ENCODE assay signal across 11 cellular contexts in genomic region chr22:31122196-31122531, GRCh38. TPM values are rescaled to one million over a fixed set of nuclear protein-coding genes. Genes with fewer than 3 reads are reported as not detected.
DNase-seq lines count a peak whose midpoint lies in the region; TF ChIP-seq lines count a peak whose summit lies in the region.
"Had no signal": no experiment of that assay in that cellular context is flagged by ENCODE, and none has a peak within 500 bp of the region (broad histone marks: within the 10 kb centered on the region; RNA-seq: fewer than 3 reads in every experiment).

No MANE protein-coding gene starts in this region.

- H2AFZ ChIP-seq in mammary epithelial cell (ENCODE audit: low read depth, low read length), result no peak overlapping the region

- DNase-seq in MCF 10A (ENCODE audit: unreplicated experiment) (no peak), mammary epithelial cell (no peak), esophagus muscularis mucosa (ENCODE audit: extremely low spot score) (no peak), tibial artery (no peak), NCI-H774 (lab: John Stamatoyannopoulos, UW) (no peak), GF-D8 (lab: John Stamatoyannopoulos, UW) (no peak), Kasumi-1 (lab: John Stamatoyannopoulos, UW) (no peak)
- DNase-seq: activated naive CD8-positive, alpha-beta T cell treated with anti-CD3 and anti-CD28 coated beads, Interleukin-2, amount 50 U/mL, for 24 hours had no signal

- no peaks in the 10 kb centered on the region for H3K9me3 Mint-ChIP-seq in MCF 10A (ENCODE audit: unreplicated experiment)
- H3K9me3 Mint-ChIP-seq: activated naive CD8-positive, alpha-beta T cell treated with anti-CD3 and anti-CD28 coated beads, Interleukin-2, amount 50 U/mL, for 24 hours had no signal

- in situ Hi-C loops in mammary epithelial cell (cut with MboI; ENCODE audit: low sequenced_read_pairs in 2 of 2), result no loop called here

- peaks cover 5% of the 10 kb centered on the region for H3K4me1 Mint-ChIP-seq in MCF 10A (ENCODE audit: insufficient read depth, unreplicated experiment)
- H3K4me1 Mint-ChIP-seq: activated naive CD8-positive, alpha-beta T cell treated with anti-CD3 and anti-CD28 coated beads, Interleukin-2, amount 50 U/mL, for 24 hours had no signal

- no peaks in the 10 kb centered on the region for H3K36me3 ChIP-seq in mammary epithelial cell (ENCODE audit: insufficient read depth, low read length)
- H3K36me3 ChIP-seq in esophagus muscularis mucosa, result no peaks in the 10 kb centered on the region
- H3K36me3 ChIP-seq in muscle layer of duodenum (ENCODE audit: control insufficient read depth in 1 of 2, insufficient read depth in 2 of 2, low read length in 2 of 2), result no peaks in the 10 kb centered on the region
- H3K36me3 ChIP-seq in tibial artery, result no peaks in the 10 kb centered on the region
- H3K36me3 ChIP-seq: HAP-1 had no signal

- no peaks in the 10 kb centered on the region for H3K27me3 Mint-ChIP-seq in MCF 10A (ENCODE audit: insufficient read depth, unreplicated experiment)
- H3K27me3 Mint-ChIP-seq: activated naive CD8-positive, alpha-beta T cell treated with anti-CD3 and anti-CD28 coated beads, Interleukin-2, amount 50 U/mL, for 24 hours had no signal

- no peak for TF ChIP-seq POLR2A in esophagus muscularis mucosa (IDR thresholded peaks at IDR 0.05; ENCODE audit: low read depth)

- H3K27me3 ChIP-seq in mammary epithelial cell (ENCODE audit: insufficient read depth, low read length) (no peaks in the 10 kb centered on the region), esophagus muscularis mucosa (no peaks in the 10 kb centered on the region), muscle layer of duodenum (ENCODE audit: low read depth, low read length) (no peaks in the 10 kb centered on the region), tibial artery (no peaks in the 10 kb centered on the region)

- TF ChIP-seq CTCF in MCF 10A (IDR thresholded peaks at IDR 0.05; ENCODE audit: unreplicated experiment) (no peak), mammary epithelial cell (conservative IDR thresholded peaks at IDR 0.05 in 1 of 2, IDR thresholded peaks at IDR 0.05 in 1 of 2; ENCODE audit: extremely low read depth in 1 of 2, insufficient read depth in 1 of 2, low read depth in 1 of 2, low read length in 2 of 2) (no peak), esophagus muscularis mucosa (IDR thresholded peaks at IDR 0.05) (no peak), tibial artery (IDR thresholded peaks at IDR 0.05) (no peak)

- intact Hi-C loops in MCF 10A (cut with micrococcal nuclease), result no loop called here
- intact Hi-C loops in mammary epithelial cell (cut with micrococcal nuclease), result no loop called here
- intact Hi-C loops in esophagus muscularis mucosa (cut with DNase I), result no loop called here
- intact Hi-C loops in tibial artery (cut with DNase I; ENCODE audit: low total_unique reads), result no loop called here

- no peaks in the 10 kb centered on the region for H3K79me2 ChIP-seq in mammary epithelial cell (ENCODE audit: insufficient read depth, low read length)

- POLR2A ChIA-PET in MCF 10A (lab: Yijun Ruan, JAX), result interaction anchor here (0.7 to 1.6 kb wide), 3 partner anchors 15 to 39 kb away, joined by 3 to 7 read pairs (median 3); partner anchors contain the start of genes RNF185 and SELENOM

- TF ChIP-seq EP300 in esophagus muscularis mucosa (IDR thresholded peaks at IDR 0.05), result no peak

- H4K20me1 ChIP-seq in mammary epithelial cell (ENCODE audit: insufficient read depth, low read length), result no peaks in the 10 kb centered on the region

- BruUV-seq in MCF 10A (replicated peaks; lab: Mats Ljungman, UMichigan), result no TSS peak
- BruUV-seq in mammary epithelial cell (replicated peaks; lab: Mats Ljungman, UMichigan), result no TSS peak

- CTCF ChIA-PET in MCF 10A (lab: Yijun Ruan, JAX), result interaction anchor here (0.6 to 1.4 kb wide), 2 partner anchors 14 to 37 kb away, joined by 3 to 7 read pairs; no protein-coding TSS in a partner anchor
- CTCF ChIA-PET in mammary epithelial cell (lab: Charles Lee; ENCODE audit: low non-redundant PET), result no interaction called here

- WGBS in mammary epithelial cell (ENCODE audit: low coverage, missing lambda C conversion rate), result 100% methylated on average over 2 of the region's 2 CpGs
- WGBS in esophagus muscularis mucosa, result 68% methylated on average over 2 of the region's 2 CpGs

- peaks cover 7% of the 10 kb centered on the region for H3K4me1 ChIP-seq in mammary epithelial cell (ENCODE audit: insufficient read depth, low read length)
- H3K4me1 ChIP-seq in esophagus muscularis mucosa, result peaks cover 17 to 31% (median 28%) of the 10 kb centered on the region in 4 donors
- H3K4me1 ChIP-seq in muscle layer of duodenum (ENCODE audit: control insufficient read depth in 1 of 2, insufficient read depth in 2 of 2, low read length in 2 of 2), result peaks cover 0 to 13% of the 10 kb centered on the region in 2 donors
- H3K4me1 ChIP-seq in tibial artery, result peaks cover 0 to 17% (median 11%) of the 10 kb centered on the region in 4 donors

- H3K9me3 ChIP-seq in mammary epithelial cell (replicated peaks; ENCODE audit: insufficient read depth, low read length), result no peaks in the 10 kb centered on the region
- H3K9me3 ChIP-seq in esophagus muscularis mucosa, result no peaks in the 10 kb centered on the region
- no peaks in the 10 kb centered on the region for H3K9me3 ChIP-seq in muscle layer of duodenum (ENCODE audit: control insufficient read depth in 1 of 2, low read length in 2 of 2)
- H3K9me3 ChIP-seq in tibial artery, result no peaks in the 10 kb centered on the region
- H3K9me3 ChIP-seq: HAP-1 had no signal

- H3K4me3 Mint-ChIP-seq in MCF 10A (ENCODE audit: unreplicated experiment), result peak overlapping the region; percentile 14
- H3K4me3 Mint-ChIP-seq: activated naive CD8-positive, alpha-beta T cell treated with anti-CD3 and anti-CD28 coated beads, Interleukin-2, amount 50 U/mL, for 24 hours had no signal

- H3K27ac ChIP-seq in mammary epithelial cell (ENCODE audit: insufficient read depth, low read depth, low read length), result no peak overlapping the region
- peak overlapping the region; percentile 45 to 66 (median 55) for H3K27ac ChIP-seq in esophagus muscularis mucosa (replicated peaks in 1 of 4)
- H3K27ac ChIP-seq in muscle layer of duodenum (ENCODE audit: low read length), result peak overlapping the region; percentile 56
- peak overlapping the region; percentile 16 to 40 for H3K27ac ChIP-seq in tibial artery

- H3K9ac ChIP-seq in mammary epithelial cell (ENCODE audit: insufficient read depth, low read length), result no peak overlapping the region

- no peaks in the 10 kb centered on the region for H3K36me3 Mint-ChIP-seq in MCF 10A (ENCODE audit: insufficient read depth, unreplicated experiment)

- H3K4me3 ChIP-seq in mammary epithelial cell (replicated peaks in 1 of 3; ENCODE audit: insufficient read depth in 1 of 3, low read depth in 2 of 3, low read length in 3 of 3) (no peak overlapping the region), esophagus muscularis mucosa (peak overlapping the region in 2 of 4 donors; percentile 44 to 51), muscle layer of duodenum (ENCODE audit: low read depth in 1 of 2, low read length in 2 of 2) (peak overlapping the region in 1 of 2 donors; percentile 61), tibial artery (peak overlapping the region in 1 of 2 donors; percentile 42)

- H3K27ac Mint-ChIP-seq in MCF 10A (ENCODE audit: low read depth, unreplicated experiment), result no peak overlapping the region

- no peak overlapping the region for H3K4me2 ChIP-seq in mammary epithelial cell (ENCODE audit: insufficient read depth, low read depth, low read length)

- dilution Hi-C loops in mammary epithelial cell (cut with HindIII; ENCODE audit: low sequenced_read_pairs), result no loop called here

RNA-seq across cellular contexts. Expression of gene INPP5J, which starts 0.6 kb away (rescaled TPM):
- total RNA-seq in MCF 10A (2022) (0.61 and 0.66 TPM in 2 replicates), mammary epithelial cell (1 to 10 TPM in 1 of 2 donors, under 1 TPM in 1; 0.50 to 2.7 TPM), esophagus muscularis mucosa (1 to 10 TPM; 1.3 to 2.1 (median 1.8) TPM)
- polyA plus RNA-seq in mammary epithelial cell, result 0.37 TPM
- polyA minus RNA-seq in mammary epithelial cell, result 2.4 TPM
- total RNA-seq: subcutaneous adipose tissue had no signal

RNA-seq across cellular contexts. Expression of gene SELENOM, which starts 14.8 kb away (rescaled TPM):
- 44.9 and 88.7 TPM in 2 replicates for total RNA-seq in MCF 10A (2022)
- 10 to 100 TPM; 24.6 to 38.7 TPM for total RNA-seq in mammary epithelial cell
- polyA plus RNA-seq in mammary epithelial cell, result 21.8 TPM
- 4.7 TPM for polyA minus RNA-seq in mammary epithelial cell
- 1,000 to 10,000 TPM; 1,118 to 1,733 (median 1,416) TPM for total RNA-seq in esophagus muscularis mucosa

RNA-seq across cellular contexts. Expression of gene PLA2G3, which starts 18.1 kb away (rescaled TPM):
- total RNA-seq in MCF 10A (2022), result not detected in 2 replicates
- total RNA-seq in mammary epithelial cell, result not detected
- polyA plus RNA-seq in mammary epithelial cell, result not detected
- polyA minus RNA-seq in mammary epithelial cell, result not detected
- not detected for total RNA-seq in esophagus muscularis mucosa
- total RNA-seq: subcutaneous adipose tissue had no signal

RNA-seq across cellular contexts. Expression of gene RNF185, which starts 37.8 kb away (rescaled TPM):
- total RNA-seq in MCF 10A (2022) (34.6 and 44.8 TPM in 2 replicates), mammary epithelial cell (10 to 100 TPM; 29.2 to 47.3 TPM), esophagus muscularis mucosa (10 to 100 TPM; 33.6 to 66.7 (median 55.6) TPM)
- polyA plus RNA-seq in mammary epithelial cell, result 26.3 TPM
- 18.2 TPM for polyA minus RNA-seq in mammary epithelial cell

RNA-seq across cellular contexts. Expression of gene SMTN, which starts 41.0 kb away (rescaled TPM):
- total RNA-seq in MCF 10A (2022) (69.5 and 80.2 TPM in 2 replicates), mammary epithelial cell (100 to 1,000 TPM in 1 of 2 donors, 10 to 100 TPM in 1; 79.9 to 363 TPM), esophagus muscularis mucosa (1,000 to 10,000 TPM; 1,154 to 1,495 (median 1,416) TPM)
- 138 TPM for polyA plus RNA-seq in mammary epithelial cell
- polyA minus RNA-seq in mammary epithelial cell, result 148 TPM

Comparison
In these comparisons a context has a peak if more than half of its experiments do, and no peak if none do; other contexts are left out.
1. RNA of gene SELENOM, which starts 14.8 kb away (total RNA-seq): 1,118 to 1,733 TPM in esophagus muscularis mucosa; 44.9 to 88.7 TPM in MCF 10A and 24.6 to 38.7 TPM in mammary epithelial cell; every median in the first group is over 10 times any median in the second.